24 cellular contexts compared by ENCODE assay signal in the genomic region with DNA sequence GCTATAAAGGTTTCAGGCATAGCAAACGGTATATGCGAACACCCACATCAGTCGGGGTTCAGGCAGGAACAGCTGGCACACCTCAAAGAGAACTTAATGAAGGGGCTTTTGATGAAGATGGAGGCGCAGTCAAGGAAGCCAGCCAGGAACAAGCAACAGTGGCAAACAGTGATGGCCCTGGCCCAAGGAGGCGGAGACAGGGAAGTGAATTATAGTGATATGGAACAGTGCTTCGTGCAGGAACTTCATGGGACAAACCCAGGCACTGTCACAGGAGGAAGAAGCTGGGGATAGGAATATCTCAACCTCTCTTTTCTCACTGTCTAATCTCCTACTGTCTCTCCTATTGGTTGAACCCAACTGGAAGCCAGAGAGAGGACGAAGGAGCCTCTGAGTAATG.
"Had no signal": no experiment of that assay in that cellular context is flagged by ENCODE, and none has a peak within 500 bp of the region (broad histone marks: within the 10 kb centered on the region; RNA-seq: fewer than 3 reads in every experiment).

No MANE protein-coding gene starts in this region.

- FAIRE-seq: endothelial cell of umbilical vein, frontal cortex, kidney had no signal

- H3K27ac ChIP-seq: coronary artery, dorsolateral prefrontal cortex, esophagus muscularis mucosa, foreskin keratinocyte, gastroesophageal sphincter, heart left ventricle, hepatocyte, left lung had no signal

- H3K4me3 ChIP-seq: coronary artery, dorsolateral prefrontal cortex, esophagus muscularis mucosa, gastroesophageal sphincter, heart left ventricle, hepatocyte, left lung, lung had no signal

- H3K4me1 ChIP-seq: esophagus muscularis mucosa, foreskin keratinocyte, gastroesophageal sphincter, heart left ventricle, left lung had no signal

- ATAC-seq: foreskin keratinocyte; gastroesophageal sphincter; heart left ventricle; left lung; left ventricle myocardium superior; naive thymus-derived CD4-positive, alpha-beta T cell had no signal

- DNase-seq: dermis blood vessel endothelial cell; dorsolateral prefrontal cortex; effector CD4-positive, alpha-beta T cell; effector memory CD4-positive, alpha-beta T cell; foreskin keratinocyte; heart left ventricle; hypothalamus; immature natural killer cell; islet precursor cell; kidney; kidney glomerular epithelial cell; left lung; left ventricle myocardium superior; mammary epithelial cell; mesendoderm; midbrain; naive thymus-derived CD4-positive, alpha-beta T cell had no signal

- H3K27me3 ChIP-seq: dorsolateral prefrontal cortex, foreskin keratinocyte, hepatocyte, left lung had no signal

- H3K36me3 ChIP-seq: esophagus muscularis mucosa, gastroesophageal sphincter, heart left ventricle, left lung had no signal
